ENCODE assay signal across 22 cellular contexts in genomic region chr1:234412830-234413229, GRCh38. TPM values are rescaled to one million over a fixed set of nuclear protein-coding genes. Genes with fewer than 3 reads are reported as not detected.
DNase-seq lines count a peak whose midpoint lies in the region; ATAC-seq and TF ChIP-seq lines count a peak whose summit lies in the region.
"Had no signal": no experiment of that assay in that cellular context is flagged by ENCODE, and none has a peak within 500 bp of the region (broad histone marks: within the 10 kb centered on the region; RNA-seq: fewer than 3 reads in every experiment).

No MANE protein-coding gene starts in this region.

- peaks cover 3% of the 10 kb centered on the region for H3K4me1 Mint-ChIP-seq in activated CD8-positive, alpha-beta T cell treated with anti-CD3 and anti-CD28 coated beads, Interleukin-2, amount 10 ng/mL, durations not matched to agents 7 days and 5 days (ENCODE audit: low read depth)
- peaks cover 5% of the 10 kb centered on the region for H3K4me1 Mint-ChIP-seq in activated CD8-positive, alpha-beta T cell treated with anti-CD3 and anti-CD28 coated beads for 36 hours (ENCODE audit: low read depth)
- peaks cover 6% of the 10 kb centered on the region for H3K4me1 Mint-ChIP-seq in stimulated activated naive CD8-positive, alpha-beta T cell treated with anti-CD3 and anti-CD28 coated beads, Interleukin-15, amount 100 ng/mL, for 72 hours
- no peaks in the 10 kb centered on the region for H3K4me1 Mint-ChIP-seq in neural progenitor cell

- no peaks in the 10 kb centered on the region for H3K79me2 ChIP-seq in neural progenitor cell (ENCODE audit: low read depth)

- H3K27me3 ChIP-seq in neural progenitor cell: no peaks in the 10 kb centered on the region
- H3K27me3 ChIP-seq: BLaER1, MG63 had no signal

- H3K4me1 ChIP-seq in neural progenitor cell: no peaks in the 10 kb centered on the region
- H3K4me1 ChIP-seq: BLaER1 had no signal

- H3F3A ChIP-seq in neural progenitor cell (ENCODE audit: low read depth): no peaks in the 10 kb centered on the region

- H3K27me3 Mint-ChIP-seq in activated CD8-positive, alpha-beta T cell treated with anti-CD3 and anti-CD28 coated beads, Interleukin-2, amount 10 ng/mL, durations not matched to agents 7 days and 5 days (ENCODE audit: low read depth): no peaks in the 10 kb centered on the region
- H3K27me3 Mint-ChIP-seq in activated CD8-positive, alpha-beta T cell treated with anti-CD3 and anti-CD28 coated beads for 36 hours: no peaks in the 10 kb centered on the region
- no peaks in the 10 kb centered on the region for H3K27me3 Mint-ChIP-seq in stimulated activated naive CD8-positive, alpha-beta T cell treated with anti-CD3 and anti-CD28 coated beads, Interleukin-15, amount 100 ng/mL, for 72 hours
- H3K27me3 Mint-ChIP-seq in neural progenitor cell (ENCODE audit: insufficient read depth, low read depth): no peaks in the 10 kb centered on the region
- H3K27me3 Mint-ChIP-seq: CD4-positive, alpha-beta T cell had no signal

- no peak overlapping the region for H3K4me3 ChIP-seq in neural progenitor cell
- H3K4me3 ChIP-seq: BLaER1, MG63, SK-N-MC had no signal

- no peaks in the 10 kb centered on the region for H4K20me1 ChIP-seq in neural progenitor cell (ENCODE audit: low read depth)
- H4K20me1 ChIP-seq: BLaER1 had no signal

- POLR2A ChIA-PET in activated CD8-positive, alpha-beta T cell treated with anti-CD3 and anti-CD28 coated beads, Interleukin-2, amount 10 ng/mL, durations not matched to agents 7 days and 5 days (lab: Charles Lee): no interaction called here
- POLR2A ChIA-PET in activated CD8-positive, alpha-beta T cell treated with anti-CD3 and anti-CD28 coated beads for 36 hours (lab: Charles Lee): no interaction called here

- CTCF ChIA-PET in activated CD8-positive, alpha-beta T cell treated with anti-CD3 and anti-CD28 coated beads, Interleukin-2, amount 10 ng/mL, durations not matched to agents 7 days and 5 days (lab: Charles Lee): interaction anchor here (0.5 kb wide), 1 partner anchor 121 kb away, joined by 3 read pairs; no protein-coding TSS in a partner anchor
- CTCF ChIA-PET in activated CD8-positive, alpha-beta T cell treated with anti-CD3 and anti-CD28 coated beads for 36 hours (lab: Charles Lee): no interaction called here

- no peaks in the 10 kb centered on the region for H3K9me3 ChIP-seq in neural progenitor cell (ENCODE audit: low read depth)
- H3K9me3 ChIP-seq: BLaER1, MG63 had no signal

- H3K27ac ChIP-seq in VCaP (peak overlapping the region; percentile 37; the same call in 1 of the 2 replicates), neural progenitor cell (no peak overlapping the region)
- H3K27ac ChIP-seq: BLaER1, SK-N-MC had no signal

- no peaks in the 10 kb centered on the region for H3K9me3 Mint-ChIP-seq in activated CD8-positive, alpha-beta T cell treated with anti-CD3 and anti-CD28 coated beads, Interleukin-2, amount 10 ng/mL, durations not matched to agents 7 days and 5 days (ENCODE audit: insufficient read depth)
- no peaks in the 10 kb centered on the region for H3K9me3 Mint-ChIP-seq in activated CD8-positive, alpha-beta T cell treated with anti-CD3 and anti-CD28 coated beads for 36 hours
- H3K9me3 Mint-ChIP-seq in stimulated activated naive CD8-positive, alpha-beta T cell treated with anti-CD3 and anti-CD28 coated beads, Interleukin-15, amount 100 ng/mL, for 72 hours: no peaks in the 10 kb centered on the region
- no peaks in the 10 kb centered on the region for H3K9me3 Mint-ChIP-seq in neural progenitor cell
- H3K9me3 Mint-ChIP-seq: CD4-positive, alpha-beta T cell had no signal

- intact Hi-C loops in activated CD8-positive, alpha-beta T cell treated with anti-CD3 and anti-CD28 coated beads for 36 hours (cut with micrococcal nuclease): no loop called here
- intact Hi-C loops in Right ventricle myocardium inferior (cut with DNase I): no loop called here

- no peak for ATAC-seq in activated CD8-positive, alpha-beta T cell treated with anti-CD3 and anti-CD28 coated beads, Interleukin-2, amount 10 ng/mL, durations not matched to agents 7 days and 5 days
- ATAC-seq in activated CD8-positive, alpha-beta T cell treated with anti-CD3 and anti-CD28 coated beads for 36 hours: no peak
- no peak for ATAC-seq in stimulated activated naive CD8-positive, alpha-beta T cell treated with anti-CD3 and anti-CD28 coated beads, Interleukin-15, amount 100 ng/mL, for 72 hours
- no peak for ATAC-seq in stimulated activated naive CD8-positive, alpha-beta T cell treated with anti-CD3 and anti-CD28 coated beads, Interleukin-15, Interleukin-2, amounts not matched to agents 100 U/mL and 50 U/mL, for 24 hours
- ATAC-seq in HG03460 (IDR thresholded peaks at IDR 0.05; ENCODE audit: unreplicated experiment) (no peak), Right ventricle myocardium inferior (no peak)
- ATAC-seq: Panc1 had no signal

- no peak for DNase-seq in activated CD8-positive, alpha-beta T cell treated with anti-CD3 and anti-CD28 coated beads, Interleukin-2, amount 10 ng/mL, durations not matched to agents 7 days and 5 days
- DNase-seq in activated CD8-positive, alpha-beta T cell treated with anti-CD3 and anti-CD28 coated beads for 36 hours: no peak
- no peak for DNase-seq in stimulated activated naive CD8-positive, alpha-beta T cell treated with anti-CD3 and anti-CD28 coated beads, Interleukin-15, amount 100 ng/mL, for 72 hours
- DNase-seq in stimulated activated naive CD8-positive, alpha-beta T cell treated with anti-CD3 and anti-CD28 coated beads, Interleukin-15, Interleukin-2, amounts not matched to agents 100 U/mL and 50 U/mL, for 24 hours: no peak
- DNase-seq in neural progenitor cell (ENCODE audit: low spot score): no peak
- no peak for DNase-seq in Right ventricle myocardium inferior (ENCODE audit: missing footprints)
- DNase-seq: CD4-positive, alpha-beta T cell; COR-L47; DMS53; MG63; NCI-H187; NCI-H2081 treated with DMSO at 0.1 percent for 48 hours; NCI-H2171; NCI-H226; NCI-H510A; NCI-H69; SIG-M5 had no signal

- no peak overlapping the region for H3K9ac ChIP-seq in neural progenitor cell
- H3K9ac ChIP-seq: BLaER1 had no signal

- H3K4me2 ChIP-seq in neural progenitor cell: no peak overlapping the region
- H3K4me2 ChIP-seq: BLaER1 had no signal

- no peak overlapping the region for H2AFZ ChIP-seq in neural progenitor cell (replicated peaks)

- H3K4me3 Mint-ChIP-seq in activated CD8-positive, alpha-beta T cell treated with anti-CD3 and anti-CD28 coated beads, Interleukin-2, amount 10 ng/mL, durations not matched to agents 7 days and 5 days: no peak overlapping the region
- H3K4me3 Mint-ChIP-seq in activated CD8-positive, alpha-beta T cell treated with anti-CD3 and anti-CD28 coated beads for 36 hours: no peak overlapping the region
- no peak overlapping the region for H3K4me3 Mint-ChIP-seq in stimulated activated naive CD8-positive, alpha-beta T cell treated with anti-CD3 and anti-CD28 coated beads, Interleukin-15, amount 100 ng/mL, for 72 hours
- no peak overlapping the region for H3K4me3 Mint-ChIP-seq in neural progenitor cell
- H3K4me3 Mint-ChIP-seq: CD4-positive, alpha-beta T cell had no signal

- H3K27ac Mint-ChIP-seq in activated CD8-positive, alpha-beta T cell treated with anti-CD3 and anti-CD28 coated beads, Interleukin-2, amount 10 ng/mL, durations not matched to agents 7 days and 5 days: peak overlapping the region; percentile 66
- H3K27ac Mint-ChIP-seq in activated CD8-positive, alpha-beta T cell treated with anti-CD3 and anti-CD28 coated beads for 36 hours: no peak overlapping the region
- peak overlapping the region; percentile 84 to 92 for H3K27ac Mint-ChIP-seq in stimulated activated naive CD8-positive, alpha-beta T cell treated with anti-CD3 and anti-CD28 coated beads, Interleukin-15, amount 100 ng/mL, for 72 hours
- peak overlapping the region; percentile 14 for H3K27ac Mint-ChIP-seq in neural progenitor cell
- H3K27ac Mint-ChIP-seq: CD4-positive, alpha-beta T cell had no signal

- H3K36me3 Mint-ChIP-seq in activated CD8-positive, alpha-beta T cell treated with anti-CD3 and anti-CD28 coated beads, Interleukin-2, amount 10 ng/mL, durations not matched to agents 7 days and 5 days (ENCODE audit: low read depth): peaks cover 23% of the 10 kb centered on the region
- peaks cover 37% of the 10 kb centered on the region for H3K36me3 Mint-ChIP-seq in activated CD8-positive, alpha-beta T cell treated with anti-CD3 and anti-CD28 coated beads for 36 hours (ENCODE audit: low read depth)
- H3K36me3 Mint-ChIP-seq in neural progenitor cell: peaks cover 12% of the 10 kb centered on the region

- H3K36me3 ChIP-seq in neural progenitor cell: peaks cover 6% of the 10 kb centered on the region

- no peak for TF ChIP-seq CTCF in activated CD8-positive, alpha-beta T cell treated with anti-CD3 and anti-CD28 coated beads for 36 hours (IDR thresholded peaks at IDR 0.05)
- no peak for TF ChIP-seq CTCF in VCaP (conservative IDR thresholded peaks at IDR 0.05)
- TF ChIP-seq CTCF in neural progenitor cell (IDR thresholded peaks at IDR 0.05): no peak

RNA-seq across cellular contexts. Expression of gene COA6, which starts 39.6 kb away (rescaled TPM):
- 10 to 100 TPM; 39.2 to 40.0 TPM for total RNA-seq in activated CD8-positive, alpha-beta T cell treated with anti-CD3 and anti-CD28 coated beads, Interleukin-2, amount 10 ng/mL, durations not matched to agents 7 days and 5 days
- total RNA-seq in activated CD8-positive, alpha-beta T cell treated with anti-CD3 and anti-CD28 coated beads for 36 hours: 10 to 100 TPM; 59.8 to 61.8 TPM
- total RNA-seq in neural progenitor cell (ENCODE audit: low replicate concordance) (34.8 and 36.0 TPM in 2 replicates), Right ventricle myocardium inferior (42.5 TPM)
